In genomic region chr5:148403344-148403743, GRCh38 we compare ENCODE assay signal across 9 cellular contexts. TPM values are rescaled to one million over a fixed set of nuclear protein-coding genes. Genes with fewer than 3 reads are reported as not detected.
DNase-seq lines count a peak whose midpoint lies in the region; ATAC-seq and TF ChIP-seq lines count a peak whose summit lies in the region.
"Had no signal": no experiment of that assay in that cellular context is flagged by ENCODE, and none has a peak within 500 bp of the region (broad histone marks: within the 10 kb centered on the region; RNA-seq: fewer than 3 reads in every experiment).

No MANE protein-coding gene starts in this region.

- H3K4me3 ChIP-seq in cardiac muscle cell, result no peak overlapping the region
- H3K4me3 ChIP-seq in A673 (ENCODE audit: low read depth, low read length, poor library complexity, severe bottlenecking), result no peak overlapping the region

- ATAC-seq in GM18499 (IDR thresholded peaks at IDR 0.05; ENCODE audit: insufficient read depth, unreplicated experiment) (peak; percentile 91), GM21515 (IDR thresholded peaks at IDR 0.05; ENCODE audit: unreplicated experiment) (peak; percentile 90), HG03460 (IDR thresholded peaks at IDR 0.05; ENCODE audit: unreplicated experiment) (peak; percentile 73), GM18520 (IDR thresholded peaks at IDR 0.05; ENCODE audit: unreplicated experiment) (no peak)

- TF ChIP-seq CTCF in cardiac muscle cell (IDR thresholded peaks at IDR 0.05; ENCODE audit: low read depth, low read length) (no peak), A673 (conservative IDR thresholded peaks at IDR 0.05; ENCODE audit: low read depth, low read length) (no peak)

- H3K9me3 ChIP-seq in cardiac muscle cell (ENCODE audit: low read depth) (no peaks in the 10 kb centered on the region), A673 (ENCODE audit: low read depth, low read length, poor library complexity, severe bottlenecking) (no peaks in the 10 kb centered on the region)

- H3K27me3 ChIP-seq in cardiac muscle cell (no peaks in the 10 kb centered on the region), A673 (replicated peaks; ENCODE audit: insufficient read depth, low read depth, low read length, poor library complexity) (no peaks in the 10 kb centered on the region)

- DNase-seq in cardiac muscle cell (ENCODE audit: low read depth in 1 of 2, low spot score in 1 of 2) (no peak), A673 (ENCODE audit: low spot score) (no peak)
- DNase-seq in activated CD4-positive, alpha-beta T cell treated with anti-CD3 and anti-CD28 coated beads, Interleukin-2, amount 50 U/mL, for 48 hours, result no peak
- no peak for DNase-seq in activated naive CD4-positive, alpha-beta T cell treated with anti-CD3 and anti-CD28 coated beads, Interleukin-2, amount 50 U/mL, for 16 hours

- POLR2A ChIA-PET in A673 (lab: Charles Lee; ENCODE audit: low non-redundant PET), result no interaction called here

- BruUV-seq in A673 (replicated peaks; lab: Mats Ljungman, UMichigan), result no TSS peak

- H3K27ac ChIP-seq in cardiac muscle cell (peak overlapping the region; percentile 41), A673 (ENCODE audit: low read depth, low read length, poor library complexity, severe bottlenecking) (no peak overlapping the region)
- H3K27ac ChIP-seq: VCaP had no signal

- intact Hi-C loops in A673 (cut with micrococcal nuclease; ENCODE audit: unreplicated experiment), result no loop called here

- H3K4me1 ChIP-seq in cardiac muscle cell (ENCODE audit: low read depth) (peaks cover 23% of the 10 kb centered on the region), A673 (ENCODE audit: insufficient read depth, low read length, poor library complexity, severe bottlenecking) (peaks cover 14% of the 10 kb centered on the region)

- CTCF ChIA-PET in A673 (lab: Charles Lee), result no interaction called here

- H3K36me3 ChIP-seq in cardiac muscle cell (peaks cover 50% of the 10 kb centered on the region), A673 (ENCODE audit: insufficient read depth, low read length, poor library complexity, severe bottlenecking) (peaks cover 37% of the 10 kb centered on the region)

RNA-seq across cellular contexts. Expression of gene FBXO38, which starts 19.6 kb away (rescaled TPM):
- 28.1 and 42.9 TPM in 2 replicates for total RNA-seq in cardiac muscle cell
- polyA plus RNA-seq in cardiac muscle cell, result 24.2 and 37.3 TPM in 2 replicates
- 36.7 and 43.8 TPM in 2 replicates for total RNA-seq in A673 (2021)
